In the genomic region with DNA sequence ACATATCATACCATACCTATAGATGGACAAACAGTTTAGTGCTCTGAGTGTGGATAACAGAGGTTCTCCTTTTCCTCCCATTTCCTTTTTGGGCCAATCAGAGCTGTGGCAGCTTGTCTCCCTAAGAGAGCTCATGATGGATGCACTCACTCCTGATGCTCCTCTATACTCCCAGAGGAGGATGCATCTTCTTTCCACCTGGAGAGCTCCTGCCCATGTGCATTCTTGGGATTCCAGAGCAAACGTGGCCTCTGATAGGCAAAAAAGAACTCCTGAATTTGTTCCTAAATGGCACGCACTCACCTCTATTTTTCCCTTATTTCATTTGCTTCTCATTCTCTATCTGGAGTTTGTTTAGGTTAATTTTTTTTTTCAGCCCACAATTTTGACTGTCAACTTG, we compare ENCODE assay signal across 37 cellular contexts. TPM values are rescaled to one million over a fixed set of nuclear protein-coding genes. Genes with fewer than 3 reads are reported as not detected.
"Had no signal": no experiment of that assay in that cellular context is flagged by ENCODE, and none has a peak within 500 bp of the region (broad histone marks: within the 10 kb centered on the region; RNA-seq: fewer than 3 reads in every experiment).

No MANE protein-coding gene starts in this region.

- DNase-seq: activated B cell treated with CpG ODN at 0.5 μM for 24 hours; activated CD4-positive, alpha-beta T cell treated with anti-CD3 and anti-CD28 coated beads for 48 hours; activated CD4-positive, alpha-beta T cell treated with anti-CD3 and anti-CD28 coated beads, Interleukin-2, amount 50 U/mL, for 1 hour; activated CD4-positive, alpha-beta T cell treated with anti-CD3 and anti-CD28 coated beads, Interleukin-2, amount 50 U/mL, for 48 hours; activated CD8-positive, alpha-beta memory T cell treated with anti-CD3 and anti-CD28 coated beads for 24 hours; activated CD8-positive, alpha-beta T cell treated with anti-CD3 and anti-CD28 coated beads for 36 hours; activated effector memory CD4-positive, alpha-beta T cell treated with Interleukin-2 at 50 U/mL for 16 hours; activated gamma-delta T cell treated with Interleukin-2 at 50 U/mL for 16 hours; activated naive CD4-positive, alpha-beta T cell treated with anti-CD3 and anti-CD28 coated beads, Interleukin-2, amount 50 U/mL, for 16 hours; activated naive CD4-positive, alpha-beta T cell treated with Interleukin-2 at 50 U/mL for 16 hours; activated T-cell treated with anti-CD3 and anti-CD28 coated beads, Interleukin-2, amount 50 U/mL, for 4 hours; amniotic stem cell; anterior cingulate cortex; brain microvascular endothelial cell; dorsolateral prefrontal cortex; effector memory CD4-positive, alpha-beta T cell; erythroblast; foreskin keratinocyte; heart right ventricle; T-helper 2 cell had no signal

- H3K4me3 ChIP-seq: coronary artery, dorsolateral prefrontal cortex, esophagus muscularis mucosa, gastroesophageal sphincter, heart right ventricle had no signal

- H3K27me3 ChIP-seq: brain microvascular endothelial cell, esophagus muscularis mucosa, foreskin keratinocyte, gastroesophageal sphincter had no signal

- H3K27ac ChIP-seq: brain microvascular endothelial cell, coronary artery, dorsolateral prefrontal cortex, esophagus muscularis mucosa, foreskin keratinocyte, gastroesophageal sphincter, heart right ventricle, VCaP had no signal

- H3K36me3 Mint-ChIP-seq: activated naive CD8-positive, alpha-beta T cell had no signal

- H3K4me3 Mint-ChIP-seq: activated B cell treated with CpG ODN at 0.5 μM for 24 hours; activated CD8-positive, alpha-beta T cell treated with anti-CD3 and anti-CD28 coated beads for 36 hours; activated naive CD8-positive, alpha-beta T cell; activated T-cell treated with anti-CD3 and anti-CD28 coated beads, Interleukin-2, amount 50 U/mL, for 4 hours; activated T-helper 17 cell treated with anti-CD3 and anti-CD28 coated beads, Interleukin-2, amount 50 U/mL, for 72 hours; central memory CD8-positive, alpha-beta T cell; dendritic cell treated with granulocyte-macrophage colony-stimulating factor and Interleukin-4, amounts not matched to agents 40 ng/mL and 50 ng/mL, for 4 days had no signal

- H3K4me1 ChIP-seq: esophagus muscularis mucosa, gastroesophageal sphincter, heart right ventricle had no signal

- H3K27ac Mint-ChIP-seq: activated B cell treated with CpG ODN at 0.5 μM for 24 hours; activated CD8-positive, alpha-beta T cell treated with anti-CD3 and anti-CD28 coated beads for 36 hours; activated naive CD8-positive, alpha-beta T cell; activated T-helper 17 cell treated with anti-CD3 and anti-CD28 coated beads, Interleukin-2, amount 50 U/mL, for 72 hours; dendritic cell treated with granulocyte-macrophage colony-stimulating factor and Interleukin-4, amounts not matched to agents 40 ng/mL and 50 ng/mL, for 4 days had no signal

- H3K4me1 Mint-ChIP-seq: activated B cell treated with CpG ODN at 0.5 μM for 24 hours; activated T-helper 17 cell treated with anti-CD3 and anti-CD28 coated beads, Interleukin-2, amount 50 U/mL, for 72 hours; central memory CD8-positive, alpha-beta T cell had no signal

- H3K36me3 ChIP-seq: brain microvascular endothelial cell, esophagus muscularis mucosa, gastroesophageal sphincter, heart right ventricle had no signal

- ATAC-seq: activated CD4-positive, CD25-positive, alpha-beta regulatory T cell treated with anti-CD3 and anti-CD28 coated beads, Interleukin-2, amount 50 U/mL, for 24 hours; activated CD8-positive, alpha-beta T cell treated with anti-CD3 and anti-CD28 coated beads for 36 hours; activated T-cell treated with anti-CD3 and anti-CD28 coated beads, Interleukin-2, amount 50 U/mL, for 4 hours; activated T-helper 17 cell treated with anti-CD3 and anti-CD28 coated beads, Interleukin-2, amount 50 U/mL, for 72 hours; foreskin keratinocyte; gastroesophageal sphincter; heart right ventricle had no signal

- FAIRE-seq: astrocyte, TTC549 had no signal

- H3K9me3 Mint-ChIP-seq: activated B cell treated with CpG ODN at 0.5 μM for 24 hours; activated CD8-positive, alpha-beta T cell treated with anti-CD3 and anti-CD28 coated beads for 36 hours; activated T-cell treated with anti-CD3 and anti-CD28 coated beads, Interleukin-2, amount 50 U/mL, for 4 hours; activated T-helper 17 cell treated with anti-CD3 and anti-CD28 coated beads, Interleukin-2, amount 50 U/mL, for 72 hours; central memory CD8-positive, alpha-beta T cell; dendritic cell treated with granulocyte-macrophage colony-stimulating factor and Interleukin-4, amounts not matched to agents 40 ng/mL and 50 ng/mL, for 4 days had no signal

- H3K9me3 ChIP-seq: esophagus muscularis mucosa, gastroesophageal sphincter, heart right ventricle had no signal

RNA-seq across cellular contexts. Expression of a gene that starts 2.9 kb away (rescaled TPM):
- total RNA-seq: activated B cell treated with CpG ODN at 0.5 μM for 24 hours; activated CD8-positive, alpha-beta T cell treated with anti-CD3 and anti-CD28 coated beads for 36 hours; activated T-cell treated with anti-CD3 and anti-CD28 coated beads, Interleukin-2, amount 50 U/mL, for 4 hours; activated T-helper 17 cell treated with anti-CD3 and anti-CD28 coated beads, Interleukin-2, amount 50 U/mL, for 72 hours; astrocyte; bronchial epithelial cell; cardiac septum; cerebellum; esophagus muscularis mucosa; glomerular endothelial cell; heart right ventricle; T-helper 1 cell treated with Interleukin-12 subunit alpha and Interleukin-12 subunit beta and Interleukin-4 antibody, amounts not matched to agents 30 ng/mL and 1 ng/mL, for 36 hours had no signal
- polyA plus RNA-seq: adipose tissue, heart right ventricle had no signal

RNA-seq across cellular contexts. Expression of a gene that starts 37.3 kb away (rescaled TPM):
- total RNA-seq: activated B cell treated with CpG ODN at 0.5 μM for 24 hours; activated CD8-positive, alpha-beta T cell treated with anti-CD3 and anti-CD28 coated beads for 36 hours; activated T-cell treated with anti-CD3 and anti-CD28 coated beads, Interleukin-2, amount 50 U/mL, for 4 hours; activated T-helper 17 cell treated with anti-CD3 and anti-CD28 coated beads, Interleukin-2, amount 50 U/mL, for 72 hours; astrocyte; bronchial epithelial cell; cardiac septum; cerebellum; dorsolateral prefrontal cortex; esophagus muscularis mucosa; foreskin keratinocyte; gastroesophageal sphincter; glomerular endothelial cell; heart right ventricle; T-helper 1 cell treated with Interleukin-12 subunit alpha and Interleukin-12 subunit beta and Interleukin-4 antibody, amounts not matched to agents 30 ng/mL and 1 ng/mL, for 36 hours had no signal
- polyA plus RNA-seq: adipose tissue, foreskin keratinocyte, heart right ventricle had no signal
